In the genomic region with DNA sequence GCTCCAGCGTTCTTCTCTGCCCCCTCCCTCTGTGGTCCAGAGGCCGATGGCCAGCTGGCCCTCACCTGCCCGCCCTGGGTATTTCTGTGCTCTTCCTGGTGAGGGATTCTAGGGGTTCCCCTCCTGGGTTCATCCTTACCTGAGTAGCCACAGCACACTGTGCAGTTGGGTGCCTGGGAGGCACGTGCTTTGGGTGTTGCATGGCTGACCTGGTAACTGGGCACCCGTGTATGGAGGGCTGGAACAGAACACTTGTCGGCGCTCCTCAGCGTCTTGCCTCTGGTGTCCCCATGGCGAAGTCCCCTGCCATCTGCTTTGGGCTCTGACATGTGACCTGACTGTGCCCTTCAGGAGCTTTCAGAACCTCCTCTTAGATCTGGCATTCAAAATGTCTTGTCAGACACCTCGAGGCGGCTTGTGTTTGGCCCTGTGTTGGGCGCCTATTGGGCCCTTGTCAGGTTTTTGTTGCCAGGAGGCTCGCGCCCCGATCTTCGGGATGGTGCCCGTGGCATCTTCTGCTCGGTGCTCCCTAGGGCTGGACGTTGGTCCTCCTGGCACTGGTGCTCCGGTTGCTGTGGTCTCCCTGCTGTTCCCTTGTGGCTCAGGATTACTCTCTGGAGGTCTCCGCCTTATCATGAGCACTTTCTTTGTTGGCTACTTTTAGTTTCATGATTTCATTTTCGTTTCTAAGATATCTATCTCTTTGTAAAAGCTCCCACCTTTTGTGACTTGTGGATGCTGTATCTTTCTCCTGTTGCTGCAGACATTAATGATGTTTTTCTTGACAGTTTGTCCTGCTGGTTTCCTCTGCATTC, we compare ENCODE assay signal across 7 cellular contexts. TPM values are rescaled to one million over a fixed set of nuclear protein-coding genes. Genes with fewer than 3 reads are reported as not detected.
DNase-seq lines count a peak whose midpoint lies in the region; ATAC-seq and TF ChIP-seq lines count a peak whose summit lies in the region.

No MANE protein-coding gene starts in this region.

- no peak for TF ChIP-seq POLR2A in adrenal gland (IDR thresholded peaks at IDR 0.05)

- H3K27me3 ChIP-seq in adrenal gland (no peaks in the 10 kb centered on the region), left lung (no peaks in the 10 kb centered on the region)

- TF ChIP-seq CTCF in adrenal gland (IDR thresholded peaks at IDR 0.05) (no peak), left lung (IDR thresholded peaks at IDR 0.05) (no peak)

- H3K9me3 ChIP-seq in adrenal gland (replicated peaks in 1 of 3) (no peaks in the 10 kb centered on the region), left lung (peaks cover 0 to 20% of the 10 kb centered on the region in 2 donors)

- H3K4me1 ChIP-seq in adrenal gland (replicated peaks in 1 of 2) (peaks cover 6 to 47% of the 10 kb centered on the region in 2 donors), left lung (peaks cover 8 to 87% of the 10 kb centered on the region in 2 donors)

- H3K36me3 Mint-ChIP-seq in IgD-negative memory B cell = peaks cover 2% of the 10 kb centered on the region

- peaks cover 26 to 52% (median 33%) of the 10 kb centered on the region in 3 donors for H3K4me1 Mint-ChIP-seq in IgD-negative memory B cell

- no peaks in the 10 kb centered on the region for H3K36me3 ChIP-seq in adrenal gland (replicated peaks in 1 of 2)
- H3K36me3 ChIP-seq in left lung = no peaks in the 10 kb centered on the region

- no peak overlapping the region for H3K4me3 ChIP-seq in adrenal gland
- H3K4me3 ChIP-seq in left lung = no peak overlapping the region

- intact Hi-C loops in adrenal gland (cut with DNase I) (no loop called here), left lung (cut with DNase I) (no loop called here)

- DNase-seq in adrenal gland = no peak
- DNase-seq in left lung = no peak
- DNase-seq in substantia nigra (lab: John Stamatoyannopoulos, UW) = no peak
- DNase-seq in HUDEP-2 (lab: John Stamatoyannopoulos, UW; ENCODE audit: unreplicated experiment in 76 of 76) = no peak
- no peak for DNase-seq in HuH-7 (ENCODE audit: low spot score)
- no peak for DNase-seq in pons (ENCODE audit: low spot score)

- no peaks in the 10 kb centered on the region for H3K27me3 Mint-ChIP-seq in IgD-negative memory B cell

- no peak for ATAC-seq in left lung

- H3K4me3 Mint-ChIP-seq in IgD-negative memory B cell = peak overlapping the region in 3 of 4 donors; percentile 30 to 61 (median 30)

- H3K27ac Mint-ChIP-seq in IgD-negative memory B cell = no peak overlapping the region

- H3K9me3 Mint-ChIP-seq in IgD-negative memory B cell = peaks cover 0 to 1% (median 1%) of the 10 kb centered on the region in 3 donors

- H3K27ac ChIP-seq in adrenal gland = peak overlapping the region in 4 of 5 donors; percentile 9 to 91 (median 41)
- H3K27ac ChIP-seq in left lung = peak overlapping the region; percentile 70 to 93
- peak overlapping the region; percentile 79 for H3K27ac ChIP-seq in substantia nigra (ENCODE audit: low read depth, low read length, poor library complexity, severe bottlenecking)

- 91 to 94% (median 93%) methylated on average over 17 to 22 of the region's 22 CpGs for WGBS in adrenal gland, 4 donors

RNA-seq across cellular contexts. Expression of a gene that starts 28.5 kb away (rescaled TPM):
- polyA plus RNA-seq in IgD-negative memory B cell = 0.78 TPM
- total RNA-seq in adrenal gland = 10 to 100 TPM; 30.6 to 53.6 (median 43.7) TPM
- 10 to 100 TPM in 2 of 3 donors, 1 to 10 TPM in 1; 9.4 to 21.2 (median 10.8) TPM for polyA plus RNA-seq in adrenal gland
- 10 to 100 TPM; 75.8 to 89.0 TPM for total RNA-seq in left lung
